In genomic region chr15:81176291-81176893, GRCh38 we compare ENCODE assay signal across 21 cellular contexts. TPM values are rescaled to one million over a fixed set of nuclear protein-coding genes. Genes with fewer than 3 reads are reported as not detected.
DNase-seq lines count a peak whose midpoint lies in the region; ATAC-seq, FAIRE-seq and TF ChIP-seq lines count a peak whose summit lies in the region.
"Had no signal": no experiment of that assay in that cellular context is flagged by ENCODE, and none has a peak within 500 bp of the region (broad histone marks: within the 10 kb centered on the region; RNA-seq: fewer than 3 reads in every experiment).

No MANE protein-coding gene starts in this region.

- in situ Hi-C loops in IMR-90 (cut with MboI; ENCODE audit: low sequenced_read_pairs) (no loop called here), GM13977 (cut with MboI; ENCODE audit: low pct_unique_long_range_greater_than_20kb, low sequenced_read_pairs, unreplicated experiment) (no loop called here)

- WGBS in IMR-90 (ENCODE audit: extremely low coverage in 2 of 2, insufficient read length in 1 of 2), 2 experiments: 64% methylated on average over 4 of the region's 16 CpGs; no CpG with 5 or more reads in 1 of the 2 experiments
- WGBS in mesenchymal stem cell: 75% methylated on average over 15 of the region's 16 CpGs
- WGBS in testis, 2 donors: 53 to 65% methylated on average over 14 to 16 of the region's 16 CpGs

- DNase-seq in IMR-90 (no peak), fibroblast of pulmonary artery (ENCODE audit: low read depth) (no peak), mesenchymal stem cell (no peak), testis (peak; percentile 72), HPDE6-E6E7 (ENCODE audit: extremely low spot score) (no peak), GM13977 (ENCODE audit: low spot score) (no peak), OCI-M2 (lab: John Stamatoyannopoulos, UW; ENCODE audit: unreplicated experiment) (no peak), D721Med (ENCODE audit: insufficient read length, low spot score) (no peak)
- DNase-seq: activated B cell treated with CpG ODN at 0.5 μM for 24 hours; activated CD8-positive, alpha-beta memory T cell treated with anti-CD3 and anti-CD28 coated beads for 24 hours; Calu3; GF-D8; HFFc6; KBM-7; natural killer cell; NCI-H1105; trophoblast cell had no signal

- no peak overlapping the region for H3K56ac ChIP-seq in IMR-90 (ENCODE audit: extremely low read depth, insufficient read depth, low read length)

- H3K4me2 ChIP-seq in IMR-90 (ENCODE audit: low read depth, low read length) (no peak overlapping the region), mesenchymal stem cell (ENCODE audit: low read length, poor library complexity, severe bottlenecking) (no peak overlapping the region)

- TF ChIP-seq CTCF in IMR-90 (conservative IDR thresholded peaks at IDR 0.05; ENCODE audit: low read depth, low read length) (no peak), fibroblast of pulmonary artery (IDR thresholded peaks at IDR 0.05; ENCODE audit: low read length, missing control alignments) (peak; percentile 12), testis (IDR thresholded peaks at IDR 0.05) (no peak), GM13977 (IDR thresholded peaks at IDR 0.05; ENCODE audit: extremely low read depth, insufficient read depth, missing control alignments) (no peak), D721Med (IDR thresholded peaks at IDR 0.05; ENCODE audit: insufficient read depth, missing control alignments) (no peak)

- H2BK20ac ChIP-seq in IMR-90 (ENCODE audit: low read depth, low read length): no peak overlapping the region

- no peak overlapping the region for H4K5ac ChIP-seq in IMR-90 (ENCODE audit: low read depth, low read length)

- H2BK120ac ChIP-seq in IMR-90 (ENCODE audit: low read depth, low read length) (peak overlapping the region; percentile 14; the same call in 1 of the 2 replicates), mesenchymal stem cell (ENCODE audit: low read depth, low read length) (no peak overlapping the region)

- TF ChIP-seq RAD21 in IMR-90 (IDR thresholded peaks at IDR 0.05; ENCODE audit: low read length): no peak

- H2AK5ac ChIP-seq in IMR-90 (ENCODE audit: low read depth, low read length): peak overlapping the region; percentile 43
- no peak overlapping the region for H2AK5ac ChIP-seq in mesenchymal stem cell (ENCODE audit: low read length, severe bottlenecking)

- H3K4me1 ChIP-seq in IMR-90 (ENCODE audit: control insufficient read depth, insufficient read depth, low read length) (peaks cover 8% of the 10 kb centered on the region), mesenchymal stem cell (ENCODE audit: control insufficient read depth, insufficient read depth, low read depth, low read length) (no peaks in the 10 kb centered on the region), testis (peaks cover 18% of the 10 kb centered on the region)

- CTCF ChIA-PET in IMR-90 (lab: Yijun Ruan, JAX): no interaction called here

- H3K9me3 ChIP-seq in IMR-90 (ENCODE audit: control insufficient read depth, insufficient read depth, low read length) (no peaks in the 10 kb centered on the region), mesenchymal stem cell (ENCODE audit: control insufficient read depth, low read length) (no peaks in the 10 kb centered on the region), testis (no peaks in the 10 kb centered on the region)

- intact Hi-C loops in IMR-90 (cut with micrococcal nuclease): no loop called here
- intact Hi-C loops in testis (cut with DNase I; ENCODE audit: low total_unique reads): no loop called here

- H4K91ac ChIP-seq in IMR-90 (ENCODE audit: insufficient read depth, low read depth, low read length): no peak overlapping the region
- no peak overlapping the region for H4K91ac ChIP-seq in mesenchymal stem cell (ENCODE audit: low read length)

- no peak overlapping the region for H2BK5ac ChIP-seq in IMR-90 (ENCODE audit: low read depth, low read length, poor library complexity, severe bottlenecking)
- H2BK5ac ChIP-seq in mesenchymal stem cell (ENCODE audit: low read depth, low read length, poor library complexity, severe bottlenecking): no peak overlapping the region

- H3K27ac ChIP-seq in IMR-90 (ENCODE audit: insufficient read depth, low read length) (no peak overlapping the region), mesenchymal stem cell (ENCODE audit: low read length, poor library complexity, severe bottlenecking) (no peak overlapping the region), testis (peak overlapping the region in 1 of 2 donors; percentile 68)

- H2AK9ac ChIP-seq in IMR-90 (replicated peaks; ENCODE audit: low read depth, low read length, poor library complexity): no peak overlapping the region

- H4K8ac ChIP-seq in IMR-90 (ENCODE audit: low read depth in 2 of 2, low read length in 2 of 2): no peak overlapping the region
- H4K8ac ChIP-seq in mesenchymal stem cell (ENCODE audit: low read length): no peak overlapping the region

- H3K79me1 ChIP-seq in IMR-90 (ENCODE audit: low read depth in 1 of 2, low read length in 2 of 2) (no peaks in the 10 kb centered on the region), mesenchymal stem cell (replicated peaks; ENCODE audit: low read length, poor library complexity, severe bottlenecking) (no peaks in the 10 kb centered on the region)

- H2BK15ac ChIP-seq in IMR-90 (ENCODE audit: low read depth, low read length) (no peak overlapping the region), mesenchymal stem cell (ENCODE audit: low read depth, poor library complexity, severe bottlenecking) (no peak overlapping the region)

- TF ChIP-seq POLR2A in IMR-90 (IDR thresholded peaks at IDR 0.05; ENCODE audit: low read depth, low read length) (no peak), testis (IDR thresholded peaks at IDR 0.05) (no peak)

- BruUV-seq in IMR-90 (replicated peaks; lab: Mats Ljungman, UMichigan): no TSS peak

- H3K4ac ChIP-seq in IMR-90 (ENCODE audit: low read depth, low read length): no peak overlapping the region
- no peak overlapping the region for H3K4ac ChIP-seq in mesenchymal stem cell (ENCODE audit: low read depth in 1 of 2, low read length in 2 of 2)

- H3K18ac ChIP-seq in IMR-90 (ENCODE audit: low read depth, low read length): no peak overlapping the region
- no peak overlapping the region for H3K18ac ChIP-seq in mesenchymal stem cell (ENCODE audit: low read depth in 1 of 2, low read length in 2 of 2)

- H3K23ac ChIP-seq in IMR-90 (ENCODE audit: low read depth, low read length) (no peak overlapping the region), mesenchymal stem cell (ENCODE audit: low read length in 2 of 2) (no peak overlapping the region)

- no peak for FAIRE-seq in D721Med (lab: Jason Lieb, UNC)
- FAIRE-seq: astrocyte had no signal

- H3K14ac ChIP-seq in IMR-90 (replicated peaks; ENCODE audit: low read depth, low read length) (0 out of 2 replicates have a peak overlapping the region, but pooled peaks have one; percentile 15), mesenchymal stem cell (ENCODE audit: low read length in 2 of 2) (no peak overlapping the region)

- H3K27me3 ChIP-seq in IMR-90 (ENCODE audit: control insufficient read depth, insufficient read depth, low read length) (no peaks in the 10 kb centered on the region), mesenchymal stem cell (ENCODE audit: control insufficient read depth in 1 of 2, insufficient read depth in 1 of 2, low read length in 2 of 2) (peaks cover 0 to 13% of the 10 kb centered on the region in 2 experiments), testis (no peaks in the 10 kb centered on the region)

- H3K4me3 ChIP-seq in IMR-90 (ENCODE audit: insufficient read depth, low read depth, low read length): no peak overlapping the region
- H3K4me3 ChIP-seq in fibroblast of pulmonary artery (replicated peaks; ENCODE audit: low read depth, low read length): no peak overlapping the region
- H3K4me3 ChIP-seq in mesenchymal stem cell (ENCODE audit: insufficient read depth in 1 of 2, low read depth in 1 of 2, low read length in 2 of 2): no peak overlapping the region
- H3K4me3 ChIP-seq in testis: no peak overlapping the region

- H3K36me3 ChIP-seq in IMR-90 (ENCODE audit: control insufficient read depth, insufficient read depth, low read length): no peaks in the 10 kb centered on the region
- no peaks in the 10 kb centered on the region for H3K36me3 ChIP-seq in mesenchymal stem cell (ENCODE audit: control insufficient read depth in 1 of 2, insufficient read depth in 2 of 2, low read depth in 1 of 2, low read length in 2 of 2)
- no peaks in the 10 kb centered on the region for H3K36me3 ChIP-seq in testis (ENCODE audit: low read depth, missing control alignments)

- H3K9ac ChIP-seq in IMR-90 (ENCODE audit: low read depth, low read length) (no peak overlapping the region), mesenchymal stem cell (ENCODE audit: low read length) (peak overlapping the region; percentile 66)

- no peak for ATAC-seq in IMR-90 (ENCODE audit: low read depth)
- ATAC-seq: activated T-helper 17 cell treated with anti-CD3 and anti-CD28 coated beads, Interleukin-2, amount 50 U/mL, for 72 hours; natural killer cell had no signal

- H2AFZ ChIP-seq in IMR-90 (replicated peaks; ENCODE audit: low read length, poor library complexity): peak overlapping the region; percentile 19
- no peak overlapping the region for H2AFZ ChIP-seq in mesenchymal stem cell (ENCODE audit: low read depth, low read length)

- no peaks in the 10 kb centered on the region for H4K20me1 ChIP-seq in IMR-90 (ENCODE audit: insufficient read depth, low read length)

- POLR2A ChIA-PET in IMR-90 (lab: Charles Lee; ENCODE audit: unreplicated experiment): no interaction called here

- dilution Hi-C loops in IMR-90 (cut with HindIII; ENCODE audit: low sequenced_read_pairs, unreplicated experiment): no loop called here

- 0 out of 2 replicates have a peak, but pooled peaks cover 4% of the 10 kb centered on the region for H3K9me1 ChIP-seq in IMR-90 (ENCODE audit: insufficient read depth, low read length)

- H2BK12ac ChIP-seq in mesenchymal stem cell (ENCODE audit: low read length in 2 of 2): no peak overlapping the region

TF ChIP-seq in IMR-90, 13 proteins besides CTCF, POLR2A, EP300 and RAD21 (continues in another document):
- TF ChIP-seq MAZ (IDR thresholded peaks at IDR 0.05; ENCODE audit: borderline replicate concordance, low read depth, low read length): no peak

RNA-seq across cellular contexts. Expression of gene IL16, which starts 20.3 kb away (rescaled TPM):
- under 0.01 and 0.18 TPM in 2 replicates for total RNA-seq in IMR-90 (2012; rRNA removed)
- polyA plus RNA-seq in IMR-90 (2012; rRNA removed): 0.24 and 0.27 TPM in 2 replicates
- polyA plus RNA-seq in IMR-90 (2012; cell fraction: cytosol; rRNA removed): 0.04 and 0.22 TPM in 2 replicates
- polyA plus RNA-seq in IMR-90 (2012; cell fraction: nucleus; rRNA removed; ENCODE audit: low replicate concordance): 1.0 and 1.5 TPM in 2 replicates
- polyA plus RNA-seq in mesenchymal stem cell (2013, experiment 1 of 2): 0.01 TPM
- not detected for polyA plus RNA-seq in mesenchymal stem cell (2013, experiment 2 of 2)
- total RNA-seq in testis: 10 to 100 TPM; 14.9 to 17.6 TPM
- 13.1 TPM for polyA plus RNA-seq in testis (ENCODE audit: insufficient read depth, low read depth, low replicate concordance)
- total RNA-seq: Calu3, HFFc6 had no signal

RNA-seq across cellular contexts. Expression of gene CFAP161, which starts 42.3 kb away (rescaled TPM):
- total RNA-seq in IMR-90 (2012; rRNA removed) (not detected in 2 replicates), testis (1 to 10 TPM; 4.6 to 8.7 TPM)
- polyA plus RNA-seq in IMR-90 (2012; rRNA removed) (not detected in 2 replicates), testis (ENCODE audit: insufficient read depth, low read depth, low replicate concordance) (19.7 TPM)
- not detected in 2 replicates for polyA plus RNA-seq in IMR-90 (2012; cell fraction: cytosol; rRNA removed)
- not detected in 2 replicates for polyA plus RNA-seq in IMR-90 (2012; cell fraction: nucleus; rRNA removed; ENCODE audit: low replicate concordance)
- not detected for polyA plus RNA-seq in mesenchymal stem cell (2013, experiment 1 of 2)
- not detected for polyA plus RNA-seq in mesenchymal stem cell (2013, experiment 2 of 2)
- total RNA-seq: Calu3, renal cortical epithelial cell had no signal
- polyA plus RNA-seq: liver had no signal

Comparison
In these comparisons a context has a peak if more than half of its experiments do, and no peak if none do; other contexts are left out.
1. RNA of gene IL16, which starts 20.3 kb away (total RNA-seq): 14.9 to 17.6 TPM in testis; under 0.01 to 0.18 TPM in IMR-90; every median in the first group is over 10 times any median in the second.